Comparison of ENCODE assay signal across 8 cellular contexts in genomic region chr10:101095550-101096213, GRCh38. TPM values are rescaled to one million over a fixed set of nuclear protein-coding genes. Genes with fewer than 3 reads are reported as not detected.
DNase-seq lines count a peak whose midpoint lies in the region; ATAC-seq and TF ChIP-seq lines count a peak whose summit lies in the region.

No MANE protein-coding gene starts in this region.

- intact Hi-C loops in CD8-positive, alpha-beta T cell (cut with DNase I, micrococcal nuclease): loop anchor here (1.0 kb wide), 2 partner anchors 47 to 54 kb away; no protein-coding TSS in a partner anchor
- intact Hi-C loops in left cardiac atrium (cut with DNase I) (loop anchor here (1.0 to 2.0 kb wide), 2 partner anchors 45 to 47 kb away; no protein-coding TSS in a partner anchor), sciatic nerve (cut with DNase I) (loop anchor here (5.0 kb wide), 1 partner anchor 42 kb away; no protein-coding TSS in a partner anchor)

- peak; percentile 79 for TF ChIP-seq CTCF in CD8-positive, alpha-beta T cell (IDR thresholded peaks at IDR 0.05)
- TF ChIP-seq CTCF in GM20000 (IDR thresholded peaks at IDR 0.05; ENCODE audit: extremely low read depth, missing control alignments) (peak; percentile 81), LNCaP clone FGC (IDR thresholded peaks at IDR 0.05; ENCODE audit: control insufficient read depth, extremely low read depth, insufficient read depth) (peak; percentile 82)

- H3K27me3 ChIP-seq in CD8-positive, alpha-beta T cell (ENCODE audit: insufficient read depth, low read length): peaks cover 11% of the 10 kb centered on the region

- no peaks in the 10 kb centered on the region for H3K9me3 ChIP-seq in CD8-positive, alpha-beta T cell (ENCODE audit: low read length)

- peak; percentile 97 for ATAC-seq in CD8-positive, alpha-beta T cell
- ATAC-seq in left cardiac atrium (peak; percentile 70 to 84), sciatic nerve (peak; percentile 62), GM18907 (IDR thresholded peaks at IDR 0.05; ENCODE audit: unreplicated experiment) (no peak)

- peaks cover 51% of the 10 kb centered on the region for H3K27me3 Mint-ChIP-seq in CD8-positive, alpha-beta T cell (ENCODE audit: low read depth)
- peaks cover 47% of the 10 kb centered on the region for H3K27me3 Mint-ChIP-seq in activated naive CD8-positive, alpha-beta T cell treated with anti-CD3 and anti-CD28 coated beads for 36 hours

- H3K4me3 Mint-ChIP-seq in CD8-positive, alpha-beta T cell: no peak overlapping the region
- H3K4me3 Mint-ChIP-seq in activated naive CD8-positive, alpha-beta T cell treated with anti-CD3 and anti-CD28 coated beads for 36 hours: no peak overlapping the region

- no peaks in the 10 kb centered on the region for H3K36me3 Mint-ChIP-seq in CD8-positive, alpha-beta T cell
- H3K36me3 Mint-ChIP-seq in activated naive CD8-positive, alpha-beta T cell treated with anti-CD3 and anti-CD28 coated beads for 36 hours: no peaks in the 10 kb centered on the region

- no peaks in the 10 kb centered on the region for H3K9me3 Mint-ChIP-seq in CD8-positive, alpha-beta T cell
- H3K9me3 Mint-ChIP-seq in activated naive CD8-positive, alpha-beta T cell treated with anti-CD3 and anti-CD28 coated beads for 36 hours: no peaks in the 10 kb centered on the region

- H3K4me3 ChIP-seq in CD8-positive, alpha-beta T cell (ENCODE audit: low read depth, low read length): no peak overlapping the region
- H3K4me3 ChIP-seq in LNCaP clone FGC (ENCODE audit: low read depth, low read length): peak overlapping the region; percentile 23; the same call in 1 of the 2 replicates

- CTCF ChIA-PET in CD8-positive, alpha-beta T cell (lab: Charles Lee): interaction anchor here (0.8 to 19.4 kb wide), 24 partner anchors 9 to 475 kb away, joined by 3 to 479 read pairs (median 6); partner anchors contain the start of genes PDZD7 and TLX1

- H3K4me1 Mint-ChIP-seq in CD8-positive, alpha-beta T cell (ENCODE audit: low read depth): peaks cover 2% of the 10 kb centered on the region
- no peaks in the 10 kb centered on the region for H3K4me1 Mint-ChIP-seq in activated naive CD8-positive, alpha-beta T cell treated with anti-CD3 and anti-CD28 coated beads for 36 hours

- peak; percentile 43 to 77 (median 67) for DNase-seq in CD8-positive, alpha-beta T cell
- peak; percentile 81 for DNase-seq in GM20000 (ENCODE audit: low spot score)
- peak; percentile 88 for DNase-seq in LNCaP clone FGC (ENCODE audit: low read depth)
- DNase-seq in SKM-1 treated with dmso at 0.1 percent for 144 hours (lab: John Stamatoyannopoulos, UW; ENCODE audit: unreplicated experiment): peak; percentile 2
- peak; percentile 77 for DNase-seq in activated naive CD8-positive, alpha-beta T cell treated with anti-CD3 and anti-CD28 coated beads for 36 hours
- peak; percentile 68 for DNase-seq in left cardiac atrium
- peak; percentile 71 for DNase-seq in sciatic nerve (ENCODE audit: low spot score)

- POLR2A ChIA-PET in CD8-positive, alpha-beta T cell (lab: Charles Lee): interaction anchor here (3.3 kb wide), 1 partner anchor 46 kb away, joined by 17 read pairs; no protein-coding TSS in a partner anchor

- no peak overlapping the region for H3K27ac Mint-ChIP-seq in CD8-positive, alpha-beta T cell
- H3K27ac Mint-ChIP-seq in activated naive CD8-positive, alpha-beta T cell treated with anti-CD3 and anti-CD28 coated beads for 36 hours: no peak overlapping the region

- H3K36me3 ChIP-seq in CD8-positive, alpha-beta T cell (ENCODE audit: insufficient read depth, low read length): no peaks in the 10 kb centered on the region

- peaks cover 5% of the 10 kb centered on the region for H3K4me1 ChIP-seq in CD8-positive, alpha-beta T cell (ENCODE audit: insufficient read depth, low read length)

- no peak overlapping the region for H3K27ac ChIP-seq in CD8-positive, alpha-beta T cell (ENCODE audit: low read depth, low read length)

RNA-seq across cellular contexts. Expression of gene KAZALD1, which starts 33.9 kb away (rescaled TPM):
- not detected for total RNA-seq in CD8-positive, alpha-beta T cell
- under 1 TPM; 0.25 to 0.28 TPM for total RNA-seq in activated naive CD8-positive, alpha-beta T cell treated with anti-CD3 and anti-CD28 coated beads for 36 hours
- total RNA-seq in left cardiac atrium (1 to 10 TPM; 7.1 to 7.2 TPM), sciatic nerve (4.7 TPM)

RNA-seq across cellular contexts. Expression of gene TLX1, which starts 35.4 kb away (rescaled TPM):
- not detected for total RNA-seq in CD8-positive, alpha-beta T cell
- total RNA-seq in activated naive CD8-positive, alpha-beta T cell treated with anti-CD3 and anti-CD28 coated beads for 36 hours: not detected
- under 1 TPM in 1 of 2 donors, not detected in 1; 0.21 TPM for total RNA-seq in left cardiac atrium
- total RNA-seq in sciatic nerve: not detected

Comparison
In these comparisons a context has a peak if more than half of its experiments do, and no peak if none do; other contexts are left out.
1. DNase-seq: peak in every context shown above with its lines; median percentile 88 in LNCaP clone FGC; 81 in GM20000; 77 in activated naive CD8-positive, alpha-beta T cell treated with anti-CD3 and anti-CD28 coated beads for 36 hours; 71 in sciatic nerve; 68 in left cardiac atrium; 67 in CD8-positive, alpha-beta T cell; 2 in SKM-1 treated with dmso at 0.1 percent for 144 hours.